Comparison of ENCODE assay signal across 3 cellular contexts in genomic region chr18:37244618-37245017, GRCh38.
"Had no signal": no experiment of that assay in that cellular context is flagged by ENCODE, and none has a peak within 500 bp of the region (broad histone marks: within the 10 kb centered on the region; RNA-seq: fewer than 3 reads in every experiment).

No MANE protein-coding gene starts in this region.

- H3K4me3 ChIP-seq: GM12878 had no signal

- DNase-seq: GDM1, GF-D8 had no signal

- ATAC-seq: GM12878 had no signal
